Comparison of ENCODE assay signal across 25 cellular contexts in the genomic region with DNA sequence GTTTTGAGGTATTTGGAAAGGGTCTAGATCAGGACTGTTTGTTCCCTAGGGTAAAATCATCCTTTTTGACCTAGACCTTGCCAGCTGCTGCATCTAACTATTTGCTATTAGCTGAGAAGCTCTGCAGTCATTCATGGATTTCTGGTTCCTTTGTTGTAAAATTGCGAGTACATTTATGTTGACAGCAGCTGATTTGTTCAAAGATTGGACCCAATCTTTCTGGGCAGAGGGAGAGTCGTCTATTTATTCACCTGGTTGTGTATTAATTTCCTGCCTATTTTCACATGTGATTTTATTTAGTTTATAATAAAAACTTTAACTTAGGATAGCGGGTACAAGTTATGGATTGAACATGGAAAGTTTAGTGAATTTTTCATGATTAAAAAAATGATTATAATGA.
"Had no signal": no experiment of that assay in that cellular context is flagged by ENCODE, and none has a peak within 500 bp of the region (broad histone marks: within the 10 kb centered on the region; RNA-seq: fewer than 3 reads in every experiment).

No MANE protein-coding gene starts in this region.

- H3K36me3 Mint-ChIP-seq: activated CD8-positive, alpha-beta memory T cell treated with anti-CD3 and anti-CD28 coated beads, Interleukin-2, amount 10 ng/mL, durations not matched to agents 7 days and 5 days; activated naive CD8-positive, alpha-beta T cell; brain had no signal

- H3K9me3 Mint-ChIP-seq: activated B cell treated with CpG ODN at 0.5 μM for 24 hours; activated CD4-positive, alpha-beta T cell treated with anti-CD3 and anti-CD28 coated beads, Interleukin-2, amount 10 ng/mL, durations not matched to agents 24 days and 14 days; activated naive CD4-positive, alpha-beta T cell treated with anti-CD3 and anti-CD28 coated beads for 36 hours; activated T-cell treated with anti-CD3 and anti-CD28 coated beads, Interleukin-2, amount 50 U/mL, for 4 hours; activated T-helper 17 cell treated with anti-CD3 and anti-CD28 coated beads, Interleukin-2, amount 50 U/mL, for 72 hours; T-helper 2 cell treated with Interferon-gamma antibody and Interleukin-4, amounts not matched to agents 5 μg/mL and 100 μg/mL, for 36 hours had no signal

- H3K27me3 Mint-ChIP-seq: activated B cell treated with CpG ODN at 0.5 μM for 24 hours; activated CD4-positive, alpha-beta T cell treated with anti-CD3 and anti-CD28 coated beads, Interleukin-2, amount 10 ng/mL, durations not matched to agents 24 days and 14 days; activated CD8-positive, alpha-beta memory T cell treated with anti-CD3 and anti-CD28 coated beads, Interleukin-2, amount 10 ng/mL, durations not matched to agents 7 days and 5 days; activated naive CD8-positive, alpha-beta T cell; brain; central memory CD8-positive, alpha-beta T cell had no signal

- DNase-seq: activated B cell treated with CpG ODN at 0.5 μM for 24 hours; activated CD4-positive, alpha-beta T cell treated with anti-CD3 and anti-CD28 coated beads for 1 hour; activated CD4-positive, alpha-beta T cell treated with anti-CD3 and anti-CD28 coated beads, Interleukin-2, amount 10 ng/mL, durations not matched to agents 24 days and 14 days; activated CD4-positive, alpha-beta T cell treated with anti-CD3 and anti-CD28 coated beads, Interleukin-2, amount 50 U/mL, for 48 hours; activated CD8-positive, alpha-beta memory T cell treated with anti-CD3 and anti-CD28 coated beads, Interleukin-2, amount 10 ng/mL, durations not matched to agents 7 days and 5 days; activated gamma-delta T cell; activated naive CD4-positive, alpha-beta T cell treated with anti-CD3 and anti-CD28 coated beads for 36 hours; activated T-cell treated with anti-CD3 and anti-CD28 coated beads, Interleukin-2, amount 50 U/mL, for 4 hours; amygdala; cortex of kidney; MG63; MV-4-11; NCI-H1105 treated with DMSO at 0.1 percent for 48 hours; NCI-H1694 treated with DMSO at 0.1 percent for 48 hours; NCI-H2171 treated with DMSO at 0.1 percent for 48 hours; NCI-H510A treated with DMSO at 0.1 percent for 48 hours; NCI-H82; PC-3; SHP77; SW 1271 had no signal

- H3K4me3 Mint-ChIP-seq: activated B cell treated with CpG ODN at 0.5 μM for 24 hours; activated CD4-positive, alpha-beta T cell treated with anti-CD3 and anti-CD28 coated beads, Interleukin-2, amount 10 ng/mL, durations not matched to agents 24 days and 14 days; activated CD8-positive, alpha-beta memory T cell treated with anti-CD3 and anti-CD28 coated beads, Interleukin-2, amount 10 ng/mL, durations not matched to agents 7 days and 5 days; activated naive CD4-positive, alpha-beta T cell treated with anti-CD3 and anti-CD28 coated beads for 36 hours; activated naive CD8-positive, alpha-beta T cell; activated T-cell treated with anti-CD3 and anti-CD28 coated beads, Interleukin-2, amount 50 U/mL, for 4 hours; activated T-helper 17 cell treated with anti-CD3 and anti-CD28 coated beads, Interleukin-2, amount 50 U/mL, for 72 hours; brain; central memory CD8-positive, alpha-beta T cell; T-helper 2 cell treated with Interferon-gamma antibody and Interleukin-4, amounts not matched to agents 5 μg/mL and 100 μg/mL, for 36 hours had no signal

- H3K27ac Mint-ChIP-seq: activated B cell treated with CpG ODN at 0.5 μM for 24 hours; activated CD4-positive, alpha-beta T cell treated with anti-CD3 and anti-CD28 coated beads, Interleukin-2, amount 10 ng/mL, durations not matched to agents 24 days and 14 days; activated CD8-positive, alpha-beta memory T cell treated with anti-CD3 and anti-CD28 coated beads, Interleukin-2, amount 10 ng/mL, durations not matched to agents 7 days and 5 days; activated naive CD4-positive, alpha-beta T cell treated with anti-CD3 and anti-CD28 coated beads for 36 hours; activated naive CD8-positive, alpha-beta T cell; activated T-helper 17 cell treated with anti-CD3 and anti-CD28 coated beads, Interleukin-2, amount 50 U/mL, for 72 hours; brain; T-helper 2 cell treated with Interferon-gamma antibody and Interleukin-4, amounts not matched to agents 5 μg/mL and 100 μg/mL, for 36 hours had no signal

- H3K4me1 Mint-ChIP-seq: activated B cell treated with CpG ODN at 0.5 μM for 24 hours; activated CD4-positive, alpha-beta T cell treated with anti-CD3 and anti-CD28 coated beads, Interleukin-2, amount 10 ng/mL, durations not matched to agents 24 days and 14 days; activated CD8-positive, alpha-beta memory T cell treated with anti-CD3 and anti-CD28 coated beads, Interleukin-2, amount 10 ng/mL, durations not matched to agents 7 days and 5 days; activated T-helper 17 cell treated with anti-CD3 and anti-CD28 coated beads, Interleukin-2, amount 50 U/mL, for 72 hours; central memory CD8-positive, alpha-beta T cell had no signal
